Comparison of ENCODE assay signal across 2 cellular contexts in the genomic region with DNA sequence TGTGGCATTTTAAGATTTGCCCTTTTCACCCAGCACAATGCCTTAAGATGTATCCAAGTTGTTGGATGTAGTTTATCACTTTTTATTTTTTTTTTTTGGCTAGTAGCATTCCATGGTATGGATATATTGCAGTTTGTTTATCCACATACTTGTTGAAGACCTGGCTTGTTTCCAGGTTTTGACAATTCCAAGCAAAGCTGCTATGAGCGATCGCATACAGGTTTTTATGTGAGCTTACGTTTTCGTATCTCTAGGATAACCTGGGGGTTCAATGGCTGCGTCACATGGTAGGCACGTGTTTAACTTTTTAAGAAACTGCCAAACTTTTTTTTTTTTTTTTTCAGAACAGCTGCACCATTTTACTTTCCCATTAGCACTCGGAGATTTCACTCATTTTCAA.
TF ChIP-seq lines count a peak whose summit lies in the region.

No MANE protein-coding gene starts in this region.

TF ChIP-seq in SK-N-SH, 30 proteins besides CTCF, POLR2A, EP300 and RAD21 (continued from another document):
- TF ChIP-seq, protein P1, sequence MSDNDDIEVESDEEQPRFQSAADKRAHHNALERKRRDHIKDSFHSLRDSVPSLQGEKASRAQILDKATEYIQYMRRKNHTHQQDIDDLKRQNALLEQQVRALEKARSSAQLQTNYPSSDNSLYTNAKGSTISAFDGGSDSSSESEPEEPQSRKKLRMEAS (IDR thresholded peaks at IDR 0.05; ENCODE audit: low read depth) = no peak
- no peak for TF ChIP-seq GABPA (IDR thresholded peaks at IDR 0.05; ENCODE audit: low read depth)
- TF ChIP-seq POLR2AphosphoS5 (IDR thresholded peaks at IDR 0.05; ENCODE audit: low read depth, low read length) = no peak
TF ChIP-seq in SK-N-SH: peak in this region for 0.

TF ChIP-seq in SK-N-SH treated with all-trans-retinoic acid at 6 μM for 48 hours, 23 proteins besides CTCF, POLR2A, EP300 and RAD21 (continued from another document):
- TF ChIP-seq, protein P2, sequence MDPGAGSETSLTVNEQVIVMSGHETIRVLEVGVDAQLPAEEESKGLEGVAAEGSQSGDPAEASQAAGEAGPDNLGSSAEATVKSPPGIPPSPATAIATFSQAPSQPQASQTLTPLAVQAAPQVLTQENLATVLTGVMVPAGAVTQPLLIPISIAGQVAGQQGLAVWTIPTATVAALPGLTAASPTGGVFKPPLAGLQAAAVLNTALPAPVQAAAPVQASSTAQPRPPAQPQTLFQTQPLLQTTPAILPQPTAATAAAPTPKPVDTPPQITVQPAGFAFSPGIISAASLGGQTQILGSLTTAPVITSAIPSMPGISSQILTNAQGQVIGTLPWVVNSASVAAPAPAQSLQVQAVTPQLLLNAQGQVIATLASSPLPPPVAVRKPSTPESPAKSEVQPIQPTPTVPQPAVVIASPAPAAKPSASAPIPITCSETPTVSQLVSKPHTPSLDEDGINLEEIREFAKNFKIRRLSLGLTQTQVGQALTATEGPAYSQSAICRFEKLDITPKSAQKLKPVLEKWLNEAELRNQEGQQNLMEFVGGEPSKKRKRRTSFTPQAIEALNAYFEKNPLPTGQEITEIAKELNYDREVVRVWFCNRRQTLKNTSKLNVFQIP (CRISPR knock-in tag; IDR thresholded peaks at IDR 0.05; ENCODE audit: borderline replicate concordance, low read depth) = no peak
- TF ChIP-seq ZNF70 (CRISPR knock-in tag; IDR thresholded peaks at IDR 0.05) (no peak), OSR1 (CRISPR knock-in tag; IDR thresholded peaks at IDR 0.05) (no peak), TOX (CRISPR knock-in tag; IDR thresholded peaks at IDR 0.05; ENCODE audit: borderline replicate concordance) (no peak), ZC3H10 (CRISPR knock-in tag; IDR thresholded peaks at IDR 0.05) (no peak), ESRRG (CRISPR knock-in tag; IDR thresholded peaks at IDR 0.05) (no peak), SNAI2 (CRISPR knock-in tag; IDR thresholded peaks at IDR 0.05) (no peak), ZFP3 (CRISPR knock-in tag; IDR thresholded peaks at IDR 0.05) (no peak), ZNF8 (CRISPR knock-in tag; IDR thresholded peaks at IDR 0.05) (no peak), GLIS3 (CRISPR knock-in tag; IDR thresholded peaks at IDR 0.05) (no peak), ARNTL (CRISPR knock-in tag; IDR thresholded peaks at IDR 0.05; ENCODE audit: borderline replicate concordance, low read depth) (no peak), PPARA (CRISPR knock-in tag; IDR thresholded peaks at IDR 0.05; ENCODE audit: borderline replicate concordance) (no peak), RARB (CRISPR knock-in tag; IDR thresholded peaks at IDR 0.05) (no peak), BACH2 (CRISPR knock-in tag; IDR thresholded peaks at IDR 0.05; ENCODE audit: borderline replicate concordance) (no peak), ZFP30 (CRISPR knock-in tag; IDR thresholded peaks at IDR 0.05) (no peak), ISL1 (CRISPR knock-in tag; IDR thresholded peaks at IDR 0.05) (no peak)
- TF ChIP-seq, protein P3, sequence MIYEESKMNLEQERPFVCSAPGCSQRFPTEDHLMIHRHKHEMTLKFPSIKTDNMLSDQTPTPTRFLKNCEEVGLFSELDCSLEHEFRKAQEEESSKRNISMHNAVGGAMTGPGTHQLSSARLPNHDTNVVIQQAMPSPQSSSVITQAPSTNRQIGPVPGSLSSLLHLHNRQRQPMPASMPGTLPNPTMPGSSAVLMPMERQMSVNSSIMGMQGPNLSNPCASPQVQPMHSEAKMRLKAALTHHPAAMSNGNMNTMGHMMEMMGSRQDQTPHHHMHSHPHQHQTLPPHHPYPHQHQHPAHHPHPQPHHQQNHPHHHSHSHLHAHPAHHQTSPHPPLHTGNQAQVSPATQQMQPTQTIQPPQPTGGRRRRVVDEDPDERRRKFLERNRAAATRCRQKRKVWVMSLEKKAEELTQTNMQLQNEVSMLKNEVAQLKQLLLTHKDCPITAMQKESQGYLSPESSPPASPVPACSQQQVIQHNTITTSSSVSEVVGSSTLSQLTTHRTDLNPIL (CRISPR knock-in tag; IDR thresholded peaks at IDR 0.05; ENCODE audit: low read depth) = no peak
- TF ChIP-seq, protein P4, sequence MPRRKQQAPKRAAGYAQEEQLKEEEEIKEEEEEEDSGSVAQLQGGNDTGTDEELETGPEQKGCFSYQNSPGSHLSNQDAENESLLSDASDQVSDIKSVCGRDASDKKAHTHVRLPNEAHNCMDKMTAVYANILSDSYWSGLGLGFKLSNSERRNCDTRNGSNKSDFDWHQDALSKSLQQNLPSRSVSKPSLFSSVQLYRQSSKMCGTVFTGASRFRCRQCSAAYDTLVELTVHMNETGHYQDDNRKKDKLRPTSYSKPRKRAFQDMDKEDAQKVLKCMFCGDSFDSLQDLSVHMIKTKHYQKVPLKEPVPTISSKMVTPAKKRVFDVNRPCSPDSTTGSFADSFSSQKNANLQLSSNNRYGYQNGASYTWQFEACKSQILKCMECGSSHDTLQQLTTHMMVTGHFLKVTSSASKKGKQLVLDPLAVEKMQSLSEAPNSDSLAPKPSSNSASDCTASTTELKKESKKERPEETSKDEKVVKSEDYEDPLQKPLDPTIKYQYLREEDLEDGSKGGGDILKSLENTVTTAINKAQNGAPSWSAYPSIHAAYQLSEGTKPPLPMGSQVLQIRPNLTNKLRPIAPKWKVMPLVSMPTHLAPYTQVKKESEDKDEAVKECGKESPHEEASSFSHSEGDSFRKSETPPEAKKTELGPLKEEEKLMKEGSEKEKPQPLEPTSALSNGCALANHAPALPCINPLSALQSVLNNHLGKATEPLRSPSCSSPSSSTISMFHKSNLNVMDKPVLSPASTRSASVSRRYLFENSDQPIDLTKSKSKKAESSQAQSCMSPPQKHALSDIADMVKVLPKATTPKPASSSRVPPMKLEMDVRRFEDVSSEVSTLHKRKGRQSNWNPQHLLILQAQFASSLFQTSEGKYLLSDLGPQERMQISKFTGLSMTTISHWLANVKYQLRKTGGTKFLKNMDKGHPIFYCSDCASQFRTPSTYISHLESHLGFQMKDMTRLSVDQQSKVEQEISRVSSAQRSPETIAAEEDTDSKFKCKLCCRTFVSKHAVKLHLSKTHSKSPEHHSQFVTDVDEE (CRISPR knock-in tag; IDR thresholded peaks at IDR 0.05) = no peak
- TF ChIP-seq, protein P5, sequence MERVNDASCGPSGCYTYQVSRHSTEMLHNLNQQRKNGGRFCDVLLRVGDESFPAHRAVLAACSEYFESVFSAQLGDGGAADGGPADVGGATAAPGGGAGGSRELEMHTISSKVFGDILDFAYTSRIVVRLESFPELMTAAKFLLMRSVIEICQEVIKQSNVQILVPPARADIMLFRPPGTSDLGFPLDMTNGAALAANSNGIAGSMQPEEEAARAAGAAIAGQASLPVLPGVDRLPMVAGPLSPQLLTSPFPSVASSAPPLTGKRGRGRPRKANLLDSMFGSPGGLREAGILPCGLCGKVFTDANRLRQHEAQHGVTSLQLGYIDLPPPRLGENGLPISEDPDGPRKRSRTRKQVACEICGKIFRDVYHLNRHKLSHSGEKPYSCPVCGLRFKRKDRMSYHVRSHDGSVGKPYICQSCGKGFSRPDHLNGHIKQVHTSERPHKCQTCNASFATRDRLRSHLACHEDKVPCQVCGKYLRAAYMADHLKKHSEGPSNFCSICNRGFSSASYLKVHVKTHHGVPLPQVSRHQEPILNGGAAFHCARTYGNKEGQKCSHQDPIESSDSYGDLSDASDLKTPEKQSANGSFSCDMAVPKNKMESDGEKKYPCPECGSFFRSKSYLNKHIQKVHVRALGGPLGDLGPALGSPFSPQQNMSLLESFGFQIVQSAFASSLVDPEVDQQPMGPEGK (CRISPR knock-in tag; IDR thresholded peaks at IDR 0.05; ENCODE audit: borderline replicate concordance) = no peak
